1 cellular context compared by ENCODE assay signal in genomic region chr1:203353486-203353885, GRCh38.
TF ChIP-seq lines count a peak whose summit lies in the region.

No MANE protein-coding gene starts in this region.

TF ChIP-seq in IMR-90, 13 proteins besides CTCF, POLR2A, EP300 and RAD21:
- TF ChIP-seq FOS (IDR thresholded peaks at IDR 0.05; ENCODE audit: low read depth, low read length) (no peak), CEBPB (IDR thresholded peaks at IDR 0.05; ENCODE audit: low read depth, low read length) (no peak), CHD1 (IDR thresholded peaks at IDR 0.05; ENCODE audit: low read depth, low read length) (no peak), ELK1 (IDR thresholded peaks at IDR 0.05; ENCODE audit: borderline replicate concordance, low read depth, low read length) (no peak), RCOR1 (IDR thresholded peaks at IDR 0.05; ENCODE audit: insufficient replicate concordance, low read length) (no peak), RFX5 (IDR thresholded peaks at IDR 0.05; ENCODE audit: low read depth, low read length) (no peak)
- TF ChIP-seq, protein P1, sequence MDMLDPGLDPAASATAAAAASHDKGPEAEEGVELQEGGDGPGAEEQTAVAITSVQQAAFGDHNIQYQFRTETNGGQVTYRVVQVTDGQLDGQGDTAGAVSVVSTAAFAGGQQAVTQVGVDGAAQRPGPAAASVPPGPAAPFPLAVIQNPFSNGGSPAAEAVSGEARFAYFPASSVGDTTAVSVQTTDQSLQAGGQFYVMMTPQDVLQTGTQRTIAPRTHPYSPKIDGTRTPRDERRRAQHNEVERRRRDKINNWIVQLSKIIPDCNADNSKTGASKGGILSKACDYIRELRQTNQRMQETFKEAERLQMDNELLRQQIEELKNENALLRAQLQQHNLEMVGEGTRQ (IDR thresholded peaks at IDR 0.05; ENCODE audit: low read depth, low read length): no peak
